In genomic region chr4:112515278-112516075, GRCh38 we compare ENCODE assay signal across 1 cellular context.
TF ChIP-seq lines count a peak whose summit lies in the region.

No MANE protein-coding gene starts in this region.

TF ChIP-seq in HepG2, 621 proteins besides CTCF, POLR2A, EP300 and RAD21 (continued from another document):
- TF ChIP-seq MXD1 (CRISPR knock-in tag; IDR thresholded peaks at IDR 0.05) = no peak
- TF ChIP-seq FOXM1 (CRISPR knock-in tag; IDR thresholded peaks at IDR 0.05) = no peak; the same call in 1 of the 2 replicates
- 0 out of 2 replicates have a peak, but pooled peaks have one; percentile 58 for TF ChIP-seq EED (CRISPR knock-in tag; IDR thresholded peaks at IDR 0.05)
- TF ChIP-seq RFXAP (CRISPR knock-in tag; IDR thresholded peaks at IDR 0.05; ENCODE audit: borderline replicate concordance) = no peak
- no peak for TF ChIP-seq ZKSCAN1 (IDR thresholded peaks at IDR 0.05; ENCODE audit: low read length)
- TF ChIP-seq IRX3 (CRISPR knock-in tag; IDR thresholded peaks at IDR 0.05; ENCODE audit: borderline replicate concordance, low read depth) = no peak
- TF ChIP-seq ZNF777 (CRISPR knock-in tag; IDR thresholded peaks at IDR 0.05) = peak; percentile 33; the same call in 1 of the 2 replicates
- no peak for TF ChIP-seq DDIT3 (CRISPR knock-in tag; IDR thresholded peaks at IDR 0.05)
- TF ChIP-seq ZNF576 (CRISPR knock-in tag; IDR thresholded peaks at IDR 0.05) = no peak; the same call in 1 of the 2 replicates
- TF ChIP-seq ZBTB40 (IDR thresholded peaks at IDR 0.05) = no peak
- no peak for TF ChIP-seq ZBTB40 (CRISPR knock-in tag; IDR thresholded peaks at IDR 0.05)
- TF ChIP-seq ZFP82 (CRISPR knock-in tag; IDR thresholded peaks at IDR 0.05; ENCODE audit: borderline replicate concordance) = no peak
- TF ChIP-seq NFRKB (IDR thresholded peaks at IDR 0.05) = no peak
- TF ChIP-seq GTF2F1 (IDR thresholded peaks at IDR 0.05; ENCODE audit: low read length) = no peak
- no peak for TF ChIP-seq ZNF580 (CRISPR knock-in tag; IDR thresholded peaks at IDR 0.05; ENCODE audit: borderline replicate concordance, low read depth)
- TF ChIP-seq ZBTB39 (CRISPR knock-in tag; IDR thresholded peaks at IDR 0.05) = 0 out of 2 replicates have a peak, but pooled peaks have one; percentile 24
- TF ChIP-seq ZNF451 (CRISPR knock-in tag; IDR thresholded peaks at IDR 0.05) = no peak
- no peak for TF ChIP-seq ONECUT2 (CRISPR knock-in tag; IDR thresholded peaks at IDR 0.05)
- TF ChIP-seq HNRNPLL (IDR thresholded peaks at IDR 0.05; ENCODE audit: low read depth, low read length, poor library complexity, severe bottlenecking) = peak; percentile 51
- TF ChIP-seq YEATS4 (CRISPR knock-in tag; IDR thresholded peaks at IDR 0.05; ENCODE audit: borderline replicate concordance) = 0 out of 2 replicates have a peak, but pooled peaks have one; percentile 30
- no peak for TF ChIP-seq PHF5A (CRISPR knock-in tag; IDR thresholded peaks at IDR 0.05; ENCODE audit: low read depth, unreplicated experiment)
- TF ChIP-seq ZNF710 (CRISPR knock-in tag; IDR thresholded peaks at IDR 0.05; ENCODE audit: borderline replicate concordance) = 0 out of 2 replicates have a peak, but pooled peaks have one; percentile 25
- no peak for TF ChIP-seq ZNF224 (CRISPR knock-in tag; IDR thresholded peaks at IDR 0.05)
- 0 out of 2 replicates have a peak, but pooled peaks have one; percentile 42 for TF ChIP-seq ARNT2 (CRISPR knock-in tag; IDR thresholded peaks at IDR 0.05; ENCODE audit: low read depth)
- no peak for TF ChIP-seq KLF11 (CRISPR knock-in tag; IDR thresholded peaks at IDR 0.05)
- TF ChIP-seq DR1 (CRISPR knock-in tag; IDR thresholded peaks at IDR 0.05) = no peak
- TF ChIP-seq RFX1 (IDR thresholded peaks at IDR 0.05) = no peak
- TF ChIP-seq ZFP90 (CRISPR knock-in tag; IDR thresholded peaks at IDR 0.05; ENCODE audit: borderline replicate concordance) = peak; percentile 59; the same call in 1 of the 2 replicates
- peak; percentile 98 for TF ChIP-seq ZNF800 (CRISPR knock-in tag; IDR thresholded peaks at IDR 0.05)
